ENCODE assay signal across 1 cellular context in the genomic region with DNA sequence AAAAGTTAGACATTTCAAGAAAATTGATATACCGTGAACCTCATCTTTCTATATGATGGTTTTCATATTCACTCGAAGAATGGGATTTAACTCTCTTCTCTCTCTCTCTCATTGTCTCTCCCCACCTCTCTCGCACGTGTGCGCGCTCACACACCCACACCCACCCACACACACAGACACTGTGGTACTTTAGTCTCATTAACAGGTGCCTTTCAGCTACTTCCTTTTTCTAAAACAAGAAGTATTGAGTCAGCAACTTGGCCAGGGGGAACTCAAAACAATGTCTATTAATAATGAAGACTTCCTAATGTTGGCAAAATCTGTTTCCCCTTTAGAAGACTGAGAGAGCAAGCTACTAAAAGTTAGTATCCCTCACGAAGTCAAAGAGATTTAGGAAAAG.
TF ChIP-seq lines count a peak whose summit lies in the region.

No MANE protein-coding gene starts in this region.

TF ChIP-seq in GM12878, 131 proteins besides CTCF, POLR2A, EP300 and RAD21 (continued from another document and continues in another):
- TF ChIP-seq, protein P1, sequence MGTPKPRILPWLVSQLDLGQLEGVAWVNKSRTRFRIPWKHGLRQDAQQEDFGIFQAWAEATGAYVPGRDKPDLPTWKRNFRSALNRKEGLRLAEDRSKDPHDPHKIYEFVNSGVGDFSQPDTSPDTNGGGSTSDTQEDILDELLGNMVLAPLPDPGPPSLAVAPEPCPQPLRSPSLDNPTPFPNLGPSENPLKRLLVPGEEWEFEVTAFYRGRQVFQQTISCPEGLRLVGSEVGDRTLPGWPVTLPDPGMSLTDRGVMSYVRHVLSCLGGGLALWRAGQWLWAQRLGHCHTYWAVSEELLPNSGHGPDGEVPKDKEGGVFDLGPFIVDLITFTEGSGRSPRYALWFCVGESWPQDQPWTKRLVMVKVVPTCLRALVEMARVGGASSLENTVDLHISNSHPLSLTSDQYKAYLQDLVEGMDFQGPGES (IDR thresholded peaks at IDR 0.05), result no peak
- no peak for TF ChIP-seq SUZ12 (IDR thresholded peaks at IDR 0.05; ENCODE audit: unreplicated experiment)
- no peak for TF ChIP-seq HDGF (IDR thresholded peaks at IDR 0.05)
- TF ChIP-seq, protein P2, sequence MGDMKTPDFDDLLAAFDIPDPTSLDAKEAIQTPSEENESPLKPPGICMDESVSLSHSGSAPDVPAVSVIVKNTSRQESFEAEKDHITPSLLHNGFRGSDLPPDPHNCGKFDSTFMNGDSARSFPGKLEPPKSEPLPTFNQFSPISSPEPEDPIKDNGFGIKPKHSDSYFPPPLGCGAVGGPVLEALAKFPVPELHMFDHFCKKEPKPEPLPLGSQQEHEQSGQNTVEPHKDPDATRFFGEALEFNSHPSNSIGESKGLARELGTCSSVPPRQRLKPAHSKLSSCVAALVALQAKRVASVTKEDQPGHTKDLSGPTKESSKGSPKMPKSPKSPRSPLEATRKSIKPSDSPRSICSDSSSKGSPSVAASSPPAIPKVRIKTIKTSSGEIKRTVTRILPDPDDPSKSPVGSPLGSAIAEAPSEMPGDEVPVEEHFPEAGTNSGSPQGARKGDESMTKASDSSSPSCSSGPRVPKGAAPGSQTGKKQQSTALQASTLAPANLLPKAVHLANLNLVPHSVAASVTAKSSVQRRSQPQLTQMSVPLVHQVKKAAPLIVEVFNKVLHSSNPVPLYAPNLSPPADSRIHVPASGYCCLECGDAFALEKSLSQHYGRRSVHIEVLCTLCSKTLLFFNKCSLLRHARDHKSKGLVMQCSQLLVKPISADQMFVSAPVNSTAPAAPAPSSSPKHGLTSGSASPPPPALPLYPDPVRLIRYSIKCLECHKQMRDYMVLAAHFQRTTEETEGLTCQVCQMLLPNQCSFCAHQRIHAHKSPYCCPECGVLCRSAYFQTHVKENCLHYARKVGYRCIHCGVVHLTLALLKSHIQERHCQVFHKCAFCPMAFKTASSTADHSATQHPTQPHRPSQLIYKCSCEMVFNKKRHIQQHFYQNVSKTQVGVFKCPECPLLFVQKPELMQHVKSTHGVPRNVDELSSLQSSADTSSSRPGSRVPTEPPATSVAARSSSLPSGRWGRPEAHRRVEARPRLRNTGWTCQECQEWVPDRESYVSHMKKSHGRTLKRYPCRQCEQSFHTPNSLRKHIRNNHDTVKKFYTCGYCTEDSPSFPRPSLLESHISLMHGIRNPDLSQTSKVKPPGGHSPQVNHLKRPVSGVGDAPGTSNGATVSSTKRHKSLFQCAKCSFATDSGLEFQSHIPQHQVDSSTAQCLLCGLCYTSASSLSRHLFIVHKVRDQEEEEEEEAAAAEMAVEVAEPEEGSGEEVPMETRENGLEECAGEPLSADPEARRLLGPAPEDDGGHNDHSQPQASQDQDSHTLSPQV (IDR thresholded peaks at IDR 0.05), result no peak
- TF ChIP-seq RAD51 (IDR thresholded peaks at IDR 0.05), result peak; percentile 51; the same call in 1 of the 2 replicates
- TF ChIP-seq YY1 (IDR thresholded peaks at IDR 0.05; ENCODE audit: low read depth, low read length), result no peak
- TF ChIP-seq MYC (IDR thresholded peaks at IDR 0.05; ENCODE audit: insufficient read depth, insufficient read length, insufficient replicate concordance, low read length, severe bottlenecking), result no peak
- no peak for TF ChIP-seq NR2C1 (IDR thresholded peaks at IDR 0.05)
- no peak for TF ChIP-seq SUPT20H (IDR thresholded peaks at IDR 0.05; ENCODE audit: borderline replicate concordance, control insufficient read depth, low read depth, low read length)
- peak; percentile 85; the same call in 1 of the 2 replicates for TF ChIP-seq BACH1 (IDR thresholded peaks at IDR 0.05; ENCODE audit: borderline replicate concordance)
- peak; percentile 83; the same call in 1 of the 2 replicates for TF ChIP-seq FOXM1 (IDR thresholded peaks at IDR 0.05; ENCODE audit: low read depth, low read length)
- TF ChIP-seq, protein P3, sequence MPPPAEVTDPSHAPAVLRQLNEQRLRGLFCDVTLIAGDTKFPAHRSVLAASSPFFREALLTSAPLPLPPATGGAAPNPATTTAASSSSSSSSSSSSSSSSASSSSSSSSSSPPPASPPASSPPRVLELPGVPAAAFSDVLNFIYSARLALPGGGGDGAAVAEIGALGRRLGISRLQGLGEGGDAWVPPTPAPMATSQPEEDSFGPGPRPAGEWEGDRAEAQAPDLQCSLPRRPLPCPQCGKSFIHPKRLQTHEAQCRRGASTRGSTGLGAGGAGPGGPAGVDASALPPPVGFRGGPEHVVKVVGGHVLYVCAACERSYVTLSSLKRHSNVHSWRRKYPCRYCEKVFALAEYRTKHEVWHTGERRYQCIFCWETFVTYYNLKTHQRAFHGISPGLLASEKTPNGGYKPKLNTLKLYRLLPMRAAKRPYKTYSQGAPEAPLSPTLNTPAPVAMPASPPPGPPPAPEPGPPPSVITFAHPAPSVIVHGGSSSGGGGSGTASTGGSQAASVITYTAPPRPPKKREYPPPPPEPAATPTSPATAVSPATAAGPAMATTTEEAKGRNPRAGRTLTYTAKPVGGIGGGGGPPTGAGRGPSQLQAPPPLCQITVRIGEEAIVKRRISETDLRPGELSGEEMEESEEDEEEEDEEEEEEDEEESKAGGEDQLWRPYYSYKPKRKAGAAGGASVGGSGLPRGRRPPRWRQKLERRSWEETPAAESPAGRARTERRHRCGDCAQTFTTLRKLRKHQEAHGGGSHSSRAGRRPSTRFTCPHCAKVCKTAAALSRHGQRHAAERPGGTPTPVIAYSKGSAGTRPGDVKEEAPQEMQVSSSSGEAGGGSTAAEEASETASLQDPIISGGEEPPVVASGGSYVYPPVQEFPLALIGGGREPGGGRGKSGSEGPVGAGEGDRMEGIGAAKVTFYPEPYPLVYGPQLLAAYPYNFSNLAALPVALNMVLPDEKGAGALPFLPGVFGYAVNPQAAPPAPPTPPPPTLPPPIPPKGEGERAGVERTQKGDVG (CRISPR knock-in tag; IDR thresholded peaks at IDR 0.05), result no peak
- no peak for TF ChIP-seq ESRRA (IDR thresholded peaks at IDR 0.05; ENCODE audit: low read length)
- TF ChIP-seq CEBPB (IDR thresholded peaks at IDR 0.05; ENCODE audit: borderline replicate concordance in 1 of 2, low read depth in 2 of 2, low read length in 2 of 2), result peak in 1 of 2 experiments; percentile 77; a peak in 1 of 4 replicates
- TF ChIP-seq ZSCAN29 (IDR thresholded peaks at IDR 0.05), result no peak
- TF ChIP-seq BRCA1 (IDR thresholded peaks at IDR 0.05; ENCODE audit: low read depth, low read length), result no peak
- TF ChIP-seq, protein P4, sequence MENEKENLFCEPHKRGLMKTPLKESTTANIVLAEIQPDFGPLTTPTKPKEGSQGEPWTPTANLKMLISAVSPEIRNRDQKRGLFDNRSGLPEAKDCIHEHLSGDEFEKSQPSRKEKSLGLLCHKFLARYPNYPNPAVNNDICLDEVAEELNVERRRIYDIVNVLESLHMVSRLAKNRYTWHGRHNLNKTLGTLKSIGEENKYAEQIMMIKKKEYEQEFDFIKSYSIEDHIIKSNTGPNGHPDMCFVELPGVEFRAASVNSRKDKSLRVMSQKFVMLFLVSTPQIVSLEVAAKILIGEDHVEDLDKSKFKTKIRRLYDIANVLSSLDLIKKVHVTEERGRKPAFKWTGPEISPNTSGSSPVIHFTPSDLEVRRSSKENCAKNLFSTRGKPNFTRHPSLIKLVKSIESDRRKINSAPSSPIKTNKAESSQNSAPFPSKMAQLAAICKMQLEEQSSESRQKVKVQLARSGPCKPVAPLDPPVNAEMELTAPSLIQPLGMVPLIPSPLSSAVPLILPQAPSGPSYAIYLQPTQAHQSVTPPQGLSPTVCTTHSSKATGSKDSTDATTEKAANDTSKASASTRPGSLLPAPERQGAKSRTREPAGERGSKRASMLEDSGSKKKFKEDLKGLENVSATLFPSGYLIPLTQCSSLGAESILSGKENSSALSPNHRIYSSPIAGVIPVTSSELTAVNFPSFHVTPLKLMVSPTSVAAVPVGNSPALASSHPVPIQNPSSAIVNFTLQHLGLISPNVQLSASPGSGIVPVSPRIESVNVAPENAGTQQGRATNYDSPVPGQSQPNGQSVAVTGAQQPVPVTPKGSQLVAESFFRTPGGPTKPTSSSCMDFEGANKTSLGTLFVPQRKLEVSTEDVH (IDR thresholded peaks at IDR 0.05; ENCODE audit: low read depth, partially characterized antibody), result no peak
- TF ChIP-seq, protein P5, sequence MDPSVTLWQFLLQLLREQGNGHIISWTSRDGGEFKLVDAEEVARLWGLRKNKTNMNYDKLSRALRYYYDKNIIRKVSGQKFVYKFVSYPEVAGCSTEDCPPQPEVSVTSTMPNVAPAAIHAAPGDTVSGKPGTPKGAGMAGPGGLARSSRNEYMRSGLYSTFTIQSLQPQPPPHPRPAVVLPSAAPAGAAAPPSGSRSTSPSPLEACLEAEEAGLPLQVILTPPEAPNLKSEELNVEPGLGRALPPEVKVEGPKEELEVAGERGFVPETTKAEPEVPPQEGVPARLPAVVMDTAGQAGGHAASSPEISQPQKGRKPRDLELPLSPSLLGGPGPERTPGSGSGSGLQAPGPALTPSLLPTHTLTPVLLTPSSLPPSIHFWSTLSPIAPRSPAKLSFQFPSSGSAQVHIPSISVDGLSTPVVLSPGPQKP (IDR thresholded peaks at IDR 0.05; ENCODE audit: low read depth, low read length), result no peak
- TF ChIP-seq NFYA (IDR thresholded peaks at IDR 0.05; ENCODE audit: borderline replicate concordance, low read depth, low read length), result no peak
- no peak for TF ChIP-seq KDM1A (IDR thresholded peaks at IDR 0.05; ENCODE audit: borderline replicate concordance)
- TF ChIP-seq YBX1 (IDR thresholded peaks at IDR 0.05), result no peak
- TF ChIP-seq MEF2A (IDR thresholded peaks at IDR 0.05; ENCODE audit: insufficient read depth, low read depth, low read length), result peak; percentile 89
- TF ChIP-seq RCOR1 (conservative IDR thresholded peaks at IDR 0.05; ENCODE audit: low read depth, low read length), result peak; percentile 78; the same call in 1 of the 2 replicates
- TF ChIP-seq MTA3 (IDR thresholded peaks at IDR 0.05; ENCODE audit: borderline replicate concordance, low read length), result peak; percentile 85; the same call in 1 of the 2 replicates
- peak; percentile 73; the same call in 1 of the 3 replicates for TF ChIP-seq POU2F2 (IDR thresholded peaks at IDR 0.05; ENCODE audit: borderline replicate concordance, low read depth, low read length)
- TF ChIP-seq, protein P6, sequence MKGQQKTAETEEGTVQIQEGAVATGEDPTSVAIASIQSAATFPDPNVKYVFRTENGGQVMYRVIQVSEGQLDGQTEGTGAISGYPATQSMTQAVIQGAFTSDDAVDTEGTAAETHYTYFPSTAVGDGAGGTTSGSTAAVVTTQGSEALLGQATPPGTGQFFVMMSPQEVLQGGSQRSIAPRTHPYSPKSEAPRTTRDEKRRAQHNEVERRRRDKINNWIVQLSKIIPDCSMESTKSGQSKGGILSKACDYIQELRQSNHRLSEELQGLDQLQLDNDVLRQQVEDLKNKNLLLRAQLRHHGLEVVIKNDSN (IDR thresholded peaks at IDR 0.05; ENCODE audit: borderline replicate concordance, extremely low read length, insufficient read depth, low read depth, low read length), result no peak
- TF ChIP-seq, protein P7, sequence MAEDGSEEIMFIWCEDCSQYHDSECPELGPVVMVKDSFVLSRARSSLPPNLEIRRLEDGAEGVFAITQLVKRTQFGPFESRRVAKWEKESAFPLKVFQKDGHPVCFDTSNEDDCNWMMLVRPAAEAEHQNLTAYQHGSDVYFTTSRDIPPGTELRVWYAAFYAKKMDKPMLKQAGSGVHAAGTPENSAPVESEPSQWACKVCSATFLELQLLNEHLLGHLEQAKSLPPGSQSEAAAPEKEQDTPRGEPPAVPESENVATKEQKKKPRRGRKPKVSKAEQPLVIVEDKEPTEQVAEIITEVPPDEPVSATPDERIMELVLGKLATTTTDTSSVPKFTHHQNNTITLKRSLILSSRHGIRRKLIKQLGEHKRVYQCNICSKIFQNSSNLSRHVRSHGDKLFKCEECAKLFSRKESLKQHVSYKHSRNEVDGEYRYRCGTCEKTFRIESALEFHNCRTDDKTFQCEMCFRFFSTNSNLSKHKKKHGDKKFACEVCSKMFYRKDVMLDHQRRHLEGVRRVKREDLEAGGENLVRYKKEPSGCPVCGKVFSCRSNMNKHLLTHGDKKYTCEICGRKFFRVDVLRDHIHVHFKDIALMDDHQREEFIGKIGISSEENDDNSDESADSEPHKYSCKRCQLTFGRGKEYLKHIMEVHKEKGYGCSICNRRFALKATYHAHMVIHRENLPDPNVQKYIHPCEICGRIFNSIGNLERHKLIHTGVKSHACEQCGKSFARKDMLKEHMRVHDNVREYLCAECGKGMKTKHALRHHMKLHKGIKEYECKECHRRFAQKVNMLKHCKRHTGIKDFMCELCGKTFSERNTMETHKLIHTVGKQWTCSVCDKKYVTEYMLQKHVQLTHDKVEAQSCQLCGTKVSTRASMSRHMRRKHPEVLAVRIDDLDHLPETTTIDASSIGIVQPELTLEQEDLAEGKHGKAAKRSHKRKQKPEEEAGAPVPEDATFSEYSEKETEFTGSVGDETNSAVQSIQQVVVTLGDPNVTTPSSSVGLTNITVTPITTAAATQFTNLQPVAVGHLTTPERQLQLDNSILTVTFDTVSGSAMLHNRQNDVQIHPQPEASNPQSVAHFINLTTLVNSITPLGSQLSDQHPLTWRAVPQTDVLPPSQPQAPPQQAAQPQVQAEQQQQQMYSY (CRISPR knock-in tag; IDR thresholded peaks at IDR 0.05), result no peak
- TF ChIP-seq SMARCA5 (IDR thresholded peaks at IDR 0.05), result no peak
- TF ChIP-seq, protein P8, sequence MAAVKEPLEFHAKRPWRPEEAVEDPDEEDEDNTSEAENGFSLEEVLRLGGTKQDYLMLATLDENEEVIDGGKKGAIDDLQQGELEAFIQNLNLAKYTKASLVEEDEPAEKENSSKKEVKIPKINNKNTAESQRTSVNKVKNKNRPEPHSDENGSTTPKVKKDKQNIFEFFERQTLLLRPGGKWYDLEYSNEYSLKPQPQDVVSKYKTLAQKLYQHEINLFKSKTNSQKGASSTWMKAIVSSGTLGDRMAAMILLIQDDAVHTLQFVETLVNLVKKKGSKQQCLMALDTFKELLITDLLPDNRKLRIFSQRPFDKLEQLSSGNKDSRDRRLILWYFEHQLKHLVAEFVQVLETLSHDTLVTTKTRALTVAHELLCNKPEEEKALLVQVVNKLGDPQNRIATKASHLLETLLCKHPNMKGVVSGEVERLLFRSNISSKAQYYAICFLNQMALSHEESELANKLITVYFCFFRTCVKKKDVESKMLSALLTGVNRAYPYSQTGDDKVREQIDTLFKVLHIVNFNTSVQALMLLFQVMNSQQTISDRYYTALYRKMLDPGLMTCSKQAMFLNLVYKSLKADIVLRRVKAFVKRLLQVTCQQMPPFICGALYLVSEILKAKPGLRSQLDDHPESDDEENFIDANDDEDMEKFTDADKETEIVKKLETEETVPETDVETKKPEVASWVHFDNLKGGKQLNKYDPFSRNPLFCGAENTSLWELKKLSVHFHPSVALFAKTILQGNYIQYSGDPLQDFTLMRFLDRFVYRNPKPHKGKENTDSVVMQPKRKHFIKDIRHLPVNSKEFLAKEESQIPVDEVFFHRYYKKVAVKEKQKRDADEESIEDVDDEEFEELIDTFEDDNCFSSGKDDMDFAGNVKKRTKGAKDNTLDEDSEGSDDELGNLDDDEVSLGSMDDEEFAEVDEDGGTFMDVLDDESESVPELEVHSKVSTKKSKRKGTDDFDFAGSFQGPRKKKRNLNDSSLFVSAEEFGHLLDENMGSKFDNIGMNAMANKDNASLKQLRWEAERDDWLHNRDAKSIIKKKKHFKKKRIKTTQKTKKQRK (IDR thresholded peaks at IDR 0.05; ENCODE audit: low read depth, low read length), result no peak
- no peak for TF ChIP-seq HDAC6 (IDR thresholded peaks at IDR 0.05; ENCODE audit: unreplicated experiment)
- TF ChIP-seq SIX5 (IDR thresholded peaks at IDR 0.05; ENCODE audit: low read depth, low read length, severe bottlenecking), result no peak
- no peak for TF ChIP-seq ZNF622 (IDR thresholded peaks at IDR 0.05)
- TF ChIP-seq, protein P9, sequence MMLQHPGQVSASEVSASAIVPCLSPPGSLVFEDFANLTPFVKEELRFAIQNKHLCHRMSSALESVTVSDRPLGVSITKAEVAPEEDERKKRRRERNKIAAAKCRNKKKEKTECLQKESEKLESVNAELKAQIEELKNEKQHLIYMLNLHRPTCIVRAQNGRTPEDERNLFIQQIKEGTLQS (IDR thresholded peaks at IDR 0.05; ENCODE audit: borderline replicate concordance, extremely low read depth, low read depth, low read length), result no peak
- TF ChIP-seq NR2C2 (IDR thresholded peaks at IDR 0.05; ENCODE audit: borderline replicate concordance, control insufficient read depth, insufficient read length, low read depth), result no peak
